31 cellular contexts compared by ENCODE assay signal in the genomic region with DNA sequence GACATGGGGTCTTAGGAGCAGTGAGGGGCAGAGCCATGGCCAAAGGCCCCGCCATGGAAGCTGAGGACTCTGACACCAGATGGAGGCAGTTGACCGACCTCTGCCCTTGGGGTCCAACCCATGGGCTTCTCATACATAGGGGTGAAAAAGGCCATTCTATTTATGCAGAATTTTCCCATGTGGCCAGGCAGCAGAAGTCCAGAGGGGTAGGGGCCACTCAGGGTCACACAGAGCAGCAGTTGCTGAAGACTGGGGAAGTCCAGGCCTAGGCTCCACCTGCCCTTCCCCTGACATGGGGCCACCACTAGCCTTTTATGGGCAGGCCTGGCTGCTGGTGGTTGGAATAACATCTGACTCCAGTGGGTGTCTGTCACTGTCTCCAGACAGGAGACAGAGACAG. TPM values are rescaled to one million over a fixed set of nuclear protein-coding genes. Genes with fewer than 3 reads are reported as not detected.
A peak's percentile ranks its signal among the peaks of the same experiment; 100 is the strongest.
DNase-seq lines count a peak whose midpoint lies in the region; ATAC-seq and TF ChIP-seq lines count a peak whose summit lies in the region.
"Had no signal": no experiment of that assay in that cellular context is flagged by ENCODE, and none has a peak within 500 bp of the region (broad histone marks: within the 10 kb centered on the region; RNA-seq: fewer than 3 reads in every experiment).

No MANE protein-coding gene starts in this region.

- H3K27ac ChIP-seq in lower lobe of right lung: no peak overlapping the region
- H3K27ac ChIP-seq in spleen: no peak overlapping the region
- H3K27ac ChIP-seq: PC-9, testis had no signal

- CTCF ChIA-PET in activated CD8-positive, alpha-beta memory T cell treated with anti-CD3 and anti-CD28 coated beads, Interleukin-2, amount 10 ng/mL, durations not matched to agents 7 days and 5 days (lab: Charles Lee): no interaction called here
- CTCF ChIA-PET in WTC11 (lab: Charles Lee): interaction anchor here (1.2 kb wide), 1 partner anchor 9 kb away, joined by 3 read pairs; no protein-coding TSS in a partner anchor

- POLR2A ChIA-PET in WTC11 (lab: Charles Lee): interaction anchor here (0.6 kb wide), 1 partner anchor 664 kb away, joined by 11 read pairs; no protein-coding TSS in a partner anchor

- H3K36me3 ChIP-seq in lower lobe of right lung (no peaks in the 10 kb centered on the region), spleen (no peaks in the 10 kb centered on the region)

- H3K4me1 ChIP-seq in lower lobe of right lung: no peaks in the 10 kb centered on the region
- H3K4me1 ChIP-seq in spleen: peaks cover 0 to 6% (median 0%) of the 10 kb centered on the region in 6 donors
- H3K4me1 ChIP-seq: testis had no signal

- H3K27me3 Mint-ChIP-seq in activated CD8-positive, alpha-beta memory T cell treated with anti-CD3 and anti-CD28 coated beads, Interleukin-2, amount 10 ng/mL, durations not matched to agents 7 days and 5 days: no peaks in the 10 kb centered on the region
- H3K27me3 Mint-ChIP-seq in WTC11 (ENCODE audit: low read depth) (peaks cover 2% of the 10 kb centered on the region; the same call in 1 of the 2 replicates), HFFc6 (ENCODE audit: insufficient read depth) (peaks cover 34% of the 10 kb centered on the region)
- H3K27me3 Mint-ChIP-seq: CD4-positive, CD25-positive, alpha-beta regulatory T cell; central memory CD8-positive, alpha-beta T cell; naive thymus-derived CD4-positive, alpha-beta T cell; stimulated activated naive CD8-positive, alpha-beta T cell treated with anti-CD3 and anti-CD28 coated beads, Interleukin-15, Interleukin-2, amounts not matched to agents 100 ng/mL and 50 ng/mL, for 24 hours had no signal

- WGBS in spleen, 5 donors: 81 to 100% (median 93%) methylated on average over 2 of the region's 2 CpGs

- H3K36me3 Mint-ChIP-seq in activated CD8-positive, alpha-beta memory T cell treated with anti-CD3 and anti-CD28 coated beads, Interleukin-2, amount 10 ng/mL, durations not matched to agents 7 days and 5 days: no peaks in the 10 kb centered on the region
- H3K36me3 Mint-ChIP-seq in WTC11 (no peaks in the 10 kb centered on the region), HFFc6 (ENCODE audit: low read depth) (no peaks in the 10 kb centered on the region)
- H3K36me3 Mint-ChIP-seq: mesothelial cell of epicardium had no signal

- no peaks in the 10 kb centered on the region for H3K9me3 Mint-ChIP-seq in activated CD8-positive, alpha-beta memory T cell treated with anti-CD3 and anti-CD28 coated beads, Interleukin-2, amount 10 ng/mL, durations not matched to agents 7 days and 5 days (ENCODE audit: low read depth)
- H3K9me3 Mint-ChIP-seq in WTC11 (no peaks in the 10 kb centered on the region), HFFc6 (no peaks in the 10 kb centered on the region)
- H3K9me3 Mint-ChIP-seq: activated T-cell treated with anti-CD3 and anti-CD28 coated beads, Interleukin-2, amount 50 U/mL, for 4 hours; CD4-positive, CD25-positive, alpha-beta regulatory T cell; central memory CD8-positive, alpha-beta T cell; dendritic cell treated with granulocyte-macrophage colony-stimulating factor and Interleukin-4, amounts not matched to agents 40 ng/mL and 50 ng/mL, for 4 days; endodermal cell; mesothelial cell of epicardium; naive thymus-derived CD4-positive, alpha-beta T cell; stimulated activated naive CD8-positive, alpha-beta T cell treated with anti-CD3 and anti-CD28 coated beads, Interleukin-15, Interleukin-2, amounts not matched to agents 100 ng/mL and 50 ng/mL, for 24 hours had no signal

- intact Hi-C loops in lower lobe of right lung (cut with DNase I) (no loop called here), spleen (cut with DNase I; ENCODE audit: low total_unique reads) (no loop called here)

- TF ChIP-seq POLR2A in spleen (IDR thresholded peaks at IDR 0.05): no peak

- H3K9me3 ChIP-seq in lower lobe of right lung (no peaks in the 10 kb centered on the region), spleen (no peaks in the 10 kb centered on the region)
- H3K9me3 ChIP-seq: testis had no signal

- peak; percentile 38 for DNase-seq in activated CD8-positive, alpha-beta memory T cell treated with anti-CD3 and anti-CD28 coated beads for 24 hours
- no peak for DNase-seq in activated CD8-positive, alpha-beta memory T cell treated with anti-CD3 and anti-CD28 coated beads, Interleukin-2, amount 10 ng/mL, durations not matched to agents 7 days and 5 days
- DNase-seq in WTC11 (ENCODE audit: low spot score) (peak; percentile 1), lower lobe of right lung (peak; percentile 30), spleen (peak; percentile 54), NCI-H2107 (lab: John Stamatoyannopoulos, UW) (no peak), HFFc6 (no peak)
- no peak for DNase-seq in stimulated activated CD4-positive, alpha-beta T cell treated with anti-CD3 and anti-CD28 coated beads, Interleukin-12 subunit alpha, Interleukin-12 subunit beta, amount 100 ng/mL, for 4 hours
- DNase-seq: activated CD4-positive, alpha-beta T cell treated with anti-CD3 and anti-CD28 coated beads for 4 hours; activated naive CD4-positive, alpha-beta T cell treated with Interleukin-2 at 50 U/mL for 16 hours; activated T-cell treated with anti-CD3 and anti-CD28 coated beads, Interleukin-2, amount 50 U/mL, for 4 hours; CD4-positive, CD25-positive, alpha-beta regulatory T cell; naive thymus-derived CD4-positive, alpha-beta T cell; NCI-H1417 treated with DMSO at 0.1 percent for 48 hours; NCI-H2029 treated with DMSO at 0.1 percent for 48 hours; NCI-H2227 treated with DMSO at 0.1 percent for 48 hours; NCI-H69; occipital lobe; PC-9; SHP77; small intestine; stimulated activated CD4-positive, alpha-beta T cell treated with anti-CD3 and anti-CD28 coated beads, Interleukin-2, amount 100 ng/mL, for 24 hours; testis had no signal

- TF ChIP-seq CTCF in WTC11 (IDR thresholded peaks at IDR 0.05) (no peak), lower lobe of right lung (IDR thresholded peaks at IDR 0.05) (no peak), spleen (IDR thresholded peaks at IDR 0.05 in 8 of 11, conservative IDR thresholded peaks at IDR 0.05 in 3 of 11) (no peak), HFFc6 (IDR thresholded peaks at IDR 0.05) (no peak)

- no peak overlapping the region for H3K4me3 ChIP-seq in lower lobe of right lung
- H3K4me3 ChIP-seq in spleen: no peak overlapping the region
- H3K4me3 ChIP-seq: PC-9, testis had no signal

- no peak overlapping the region for H3K27ac Mint-ChIP-seq in activated CD8-positive, alpha-beta memory T cell treated with anti-CD3 and anti-CD28 coated beads, Interleukin-2, amount 10 ng/mL, durations not matched to agents 7 days and 5 days
- H3K27ac Mint-ChIP-seq in WTC11 (no peak overlapping the region), HFFc6 (no peak overlapping the region)
- H3K27ac Mint-ChIP-seq: dendritic cell treated with granulocyte-macrophage colony-stimulating factor and Interleukin-4, amounts not matched to agents 40 ng/mL and 50 ng/mL, for 4 days; endodermal cell; mesothelial cell of epicardium; stimulated activated naive CD8-positive, alpha-beta T cell treated with anti-CD3 and anti-CD28 coated beads, Interleukin-15, Interleukin-2, amounts not matched to agents 100 ng/mL and 50 ng/mL, for 24 hours; T-helper 17 cell had no signal

- no peaks in the 10 kb centered on the region for H3K27me3 ChIP-seq in lower lobe of right lung (ENCODE audit: low read depth)
- peaks cover 0 to 3% (median 0%) of the 10 kb centered on the region in 7 donors for H3K27me3 ChIP-seq in spleen (replicated peaks in 1 of 7)
- H3K27me3 ChIP-seq: testis had no signal

- no peaks in the 10 kb centered on the region for H3K4me1 Mint-ChIP-seq in activated CD8-positive, alpha-beta memory T cell treated with anti-CD3 and anti-CD28 coated beads, Interleukin-2, amount 10 ng/mL, durations not matched to agents 7 days and 5 days
- H3K4me1 Mint-ChIP-seq in WTC11 (peaks cover 5% of the 10 kb centered on the region), HFFc6 (ENCODE audit: low read depth) (peaks cover 4% of the 10 kb centered on the region)
- H3K4me1 Mint-ChIP-seq: CD4-positive, CD25-positive, alpha-beta regulatory T cell; central memory CD8-positive, alpha-beta T cell; endodermal cell had no signal

- ATAC-seq in activated CD8-positive, alpha-beta memory T cell treated with anti-CD3 and anti-CD28 coated beads, Interleukin-2, amount 10 ng/mL, durations not matched to agents 7 days and 5 days: no peak
- ATAC-seq in WTC11: no peak
- ATAC-seq in lower lobe of right lung: no peak
- ATAC-seq: activated T-cell treated with anti-CD3 and anti-CD28 coated beads, Interleukin-2, amount 50 U/mL, for 4 hours; naive thymus-derived CD4-positive, alpha-beta T cell; T-helper 17 cell had no signal

- no peak overlapping the region for H3K4me3 Mint-ChIP-seq in activated CD8-positive, alpha-beta memory T cell treated with anti-CD3 and anti-CD28 coated beads, Interleukin-2, amount 10 ng/mL, durations not matched to agents 7 days and 5 days
- no peak overlapping the region for H3K4me3 Mint-ChIP-seq in WTC11
- H3K4me3 Mint-ChIP-seq in HFFc6: no peak overlapping the region
- H3K4me3 Mint-ChIP-seq: activated T-cell treated with anti-CD3 and anti-CD28 coated beads, Interleukin-2, amount 50 U/mL, for 4 hours; CD4-positive, CD25-positive, alpha-beta regulatory T cell; central memory CD8-positive, alpha-beta T cell; dendritic cell treated with granulocyte-macrophage colony-stimulating factor and Interleukin-4, amounts not matched to agents 40 ng/mL and 50 ng/mL, for 4 days; endodermal cell; mesothelial cell of epicardium; naive thymus-derived CD4-positive, alpha-beta T cell; stimulated activated naive CD8-positive, alpha-beta T cell treated with anti-CD3 and anti-CD28 coated beads, Interleukin-15, Interleukin-2, amounts not matched to agents 100 ng/mL and 50 ng/mL, for 24 hours; T-helper 17 cell had no signal

RNA-seq across cellular contexts. Expression of a gene that starts 6.4 kb away (rescaled TPM):
- not detected for total RNA-seq in activated CD8-positive, alpha-beta memory T cell treated with anti-CD3 and anti-CD28 coated beads, Interleukin-2, amount 10 ng/mL, durations not matched to agents 7 days and 5 days
- total RNA-seq in WTC11 (2021) (0.70 to 1.4 TPM (median 1.2 TPM) in 3 replicates), lower lobe of right lung (0.41 TPM), spleen (under 1 TPM in 2 of 7 donors, not detected in 5; 0.14 to 0.34 TPM)
- polyA plus RNA-seq in spleen: not detected
- total RNA-seq in HFFc6 (2021; fragmentation: NEBNext Ultra II Directional; extraction: Animal tissue kit (Norgen Biotek cat#: 25700)): not detected
- total RNA-seq: activated CD8-positive, alpha-beta memory T cell treated with anti-CD3 and anti-CD28 coated beads for 36 hours; activated T-cell treated with anti-CD3 and anti-CD28 coated beads, Interleukin-2, amount 50 U/mL, for 4 hours; CD4-positive, CD25-positive, alpha-beta regulatory T cell; T-helper 17 cell had no signal
- polyA plus RNA-seq: CD4-positive, CD25-positive, alpha-beta regulatory T cell; keratinocyte; naive thymus-derived CD4-positive, alpha-beta T cell had no signal

RNA-seq across cellular contexts. Expression of a gene that starts 10.1 kb away (rescaled TPM):
- not detected for total RNA-seq in activated CD8-positive, alpha-beta memory T cell treated with anti-CD3 and anti-CD28 coated beads, Interleukin-2, amount 10 ng/mL, durations not matched to agents 7 days and 5 days
- 0.57 to 1.3 TPM (median 0.69 TPM) in 3 replicates for total RNA-seq in WTC11 (2021)
- 1.0 TPM for total RNA-seq in lower lobe of right lung
- total RNA-seq in spleen: 1 to 10 TPM in 2 of 7 donors, under 1 TPM in 3, not detected in 2; 0.23 to 1.6 (median 0.74) TPM
- polyA plus RNA-seq in spleen: under 1 TPM; 0.48 to 0.77 (median 0.61) TPM
- total RNA-seq in HFFc6 (2021; fragmentation: NEBNext Ultra II Directional; extraction: Animal tissue kit (Norgen Biotek cat#: 25700)): not detected

RNA-seq across cellular contexts. Expression of a gene that starts 17.8 kb away (rescaled TPM):
- total RNA-seq in activated CD8-positive, alpha-beta memory T cell treated with anti-CD3 and anti-CD28 coated beads, Interleukin-2, amount 10 ng/mL, durations not matched to agents 7 days and 5 days: under 1 TPM; 0.09 to 0.58 TPM
- total RNA-seq in WTC11 (2021): 10.2 to 12.6 TPM (median 11.5 TPM) in 3 replicates
- 59.7 TPM for total RNA-seq in lower lobe of right lung
- total RNA-seq in spleen: 10 to 100 TPM; 16.3 to 45.7 (median 29.8) TPM
- 10 to 100 TPM in 2 of 3 donors, 1 to 10 TPM in 1; 7.9 to 61.2 (median 34.9) TPM for polyA plus RNA-seq in spleen
- total RNA-seq in HFFc6 (2021; fragmentation: NEBNext Ultra II Directional; extraction: Animal tissue kit (Norgen Biotek cat#: 25700)): 1 to 10 TPM; 1.7 to 3.9 (median 2.4) TPM

Comparison
In these comparisons a context has a peak if more than half of its experiments do, and no peak if none do; other contexts are left out.
1. DNase-seq: peak in activated CD8-positive, alpha-beta memory T cell treated with anti-CD3 and anti-CD28 coated beads for 24 hours (single experiment), WTC11 (single experiment), lower lobe of right lung (single experiment) and spleen (single experiment); none in activated CD8-positive, alpha-beta memory T cell treated with anti-CD3 and anti-CD28 coated beads, Interleukin-2, amount 10 ng/mL, durations not matched to agents 7 days and 5 days (single experiment), NCI-H2107 (single experiment), stimulated activated CD4-positive, alpha-beta T cell treated with anti-CD3 and anti-CD28 coated beads, Interleukin-12 subunit alpha, Interleukin-12 subunit beta, amount 100 ng/mL, for 4 hours (single experiment) and HFFc6 (single experiment).